ENCODE assay signal across 1 cellular context in genomic region chr2:168912466-168913170, GRCh38.
TF ChIP-seq lines count a peak whose summit lies in the region.

No MANE protein-coding gene starts in this region.

TF ChIP-seq in H1, 55 proteins besides CTCF, POLR2A, EP300 and RAD21:
- TF ChIP-seq CTBP2 (IDR thresholded peaks at IDR 0.05; ENCODE audit: borderline replicate concordance, insufficient read depth, insufficient read length, low read length) = no peak
- TF ChIP-seq RNF2 (IDR thresholded peaks at IDR 0.05; ENCODE audit: borderline replicate concordance, low read depth, low read length, missing control alignments, poor library complexity, severe bottlenecking) = no peak
- no peak for TF ChIP-seq TEAD4 (IDR thresholded peaks at IDR 0.05; ENCODE audit: low read depth, low read length)
- no peak for TF ChIP-seq PHF8 (conservative IDR thresholded peaks at IDR 0.05; ENCODE audit: low read depth, low read length)
- no peak for TF ChIP-seq CEBPB (IDR thresholded peaks at IDR 0.05; ENCODE audit: low read depth, low read length)
- no peak for TF ChIP-seq BACH1 (IDR thresholded peaks at IDR 0.05; ENCODE audit: low read length)
- no peak for TF ChIP-seq MAX (IDR thresholded peaks at IDR 0.05)
- no peak for TF ChIP-seq RXRA (IDR thresholded peaks at IDR 0.05; ENCODE audit: insufficient read depth, low read depth, low read length)
- no peak for TF ChIP-seq JUN (IDR thresholded peaks at IDR 0.05; ENCODE audit: low read depth, low read length)
- no peak for TF ChIP-seq KDM1A (IDR thresholded peaks at IDR 0.05; ENCODE audit: borderline replicate concordance, low read length)
- TF ChIP-seq EGR1 (IDR thresholded peaks at IDR 0.05; ENCODE audit: borderline replicate concordance, low read depth, low read length) = no peak
- no peak for TF ChIP-seq SP1 (IDR thresholded peaks at IDR 0.05; ENCODE audit: low read depth, low read length)
- no peak for TF ChIP-seq SAP30 (IDR thresholded peaks at IDR 0.05; ENCODE audit: insufficient read depth, insufficient replicate concordance, low read length)
- no peak for TF ChIP-seq CBX5 (IDR thresholded peaks at IDR 0.05; ENCODE audit: low read depth, low read length)
- TF ChIP-seq HDAC6 (IDR thresholded peaks at IDR 0.05; ENCODE audit: low read depth, low read length) = no peak
